In the genomic region with DNA sequence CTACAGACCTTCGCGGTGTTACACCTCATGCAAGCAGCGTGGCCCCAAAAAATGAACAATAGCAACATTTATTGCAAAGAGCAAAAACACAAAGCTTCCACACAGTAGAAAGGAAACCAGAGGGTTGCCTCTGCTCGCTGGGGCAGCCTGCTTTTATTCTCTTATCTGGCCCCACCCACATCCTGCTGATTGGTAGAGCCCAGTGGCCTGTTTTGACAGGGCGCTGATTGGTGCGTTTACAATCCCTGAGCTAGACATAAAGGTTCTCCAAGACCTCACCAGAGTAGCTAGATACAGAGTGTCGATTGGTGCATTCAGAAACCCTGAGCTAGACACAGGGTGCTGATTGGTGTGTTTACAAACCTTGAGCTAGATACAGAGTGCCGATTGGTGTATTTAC, we compare ENCODE assay signal across 12 cellular contexts. TPM values are rescaled to one million over a fixed set of nuclear protein-coding genes. Genes with fewer than 3 reads are reported as not detected.
"Had no signal": no experiment of that assay in that cellular context is flagged by ENCODE, and none has a peak within 500 bp of the region (broad histone marks: within the 10 kb centered on the region; RNA-seq: fewer than 3 reads in every experiment).

No MANE protein-coding gene starts in this region.

RNA-seq across cellular contexts. Expression of a gene that starts 52.8 kb away (rescaled TPM):
- total RNA-seq: activated CD4-positive, alpha-beta memory T cell treated with anti-CD3 and anti-CD28 coated beads for 36 hours; activated CD4-positive, alpha-beta memory T cell treated with anti-CD3 and anti-CD28 coated beads, Interleukin-2, amount 10 ng/mL, durations not matched to agents 7 days and 5 days; activated CD4-positive, alpha-beta T cell treated with anti-CD3 and anti-CD28 coated beads for 36 hours; activated CD4-positive, alpha-beta T cell treated with anti-CD3 and anti-CD28 coated beads, Interleukin-2, amount 10 ng/mL, durations not matched to agents 24 days and 14 days; activated CD4-positive, alpha-beta T cell treated with anti-CD3 and anti-CD28 coated beads, Interleukin-2, amount 10 ng/mL, durations not matched to agents 7 days and 5 days; activated CD8-positive, alpha-beta memory T cell treated with anti-CD3 and anti-CD28 coated beads for 36 hours; activated CD8-positive, alpha-beta memory T cell treated with anti-CD3 and anti-CD28 coated beads, Interleukin-2, amount 10 ng/mL, durations not matched to agents 7 days and 5 days; activated CD8-positive, alpha-beta T cell treated with anti-CD3 and anti-CD28 coated beads for 36 hours; activated CD8-positive, alpha-beta T cell treated with anti-CD3 and anti-CD28 coated beads, Interleukin-2, amount 10 ng/mL, durations not matched to agents 7 days and 5 days; T-cell; T-helper 1 cell treated with Interleukin-12 subunit alpha and Interleukin-12 subunit beta and Interleukin-4 antibody, amounts not matched to agents 30 ng/mL and 1 ng/mL, for 36 hours; T-helper 2 cell treated with Interferon-gamma antibody and Interleukin-4, amounts not matched to agents 100 ng/mL and 5 ng/mL, for 36 hours had no signal
